Comparison of ENCODE assay signal across 18 cellular contexts in genomic region chrX:8374041-8374825, GRCh38.
"Had no signal": no experiment of that assay in that cellular context is flagged by ENCODE, and none has a peak within 500 bp of the region (broad histone marks: within the 10 kb centered on the region; RNA-seq: fewer than 3 reads in every experiment).

No MANE protein-coding gene starts in this region.

- H3K9me3 ChIP-seq: gastroesophageal sphincter had no signal

- H3K27ac Mint-ChIP-seq: activated CD8-positive, alpha-beta T cell treated with anti-CD3 and anti-CD28 coated beads for 36 hours; activated naive CD4-positive, alpha-beta T cell treated with anti-CD3 and anti-CD28 coated beads, Interleukin-2, amount 50 U/mL, for 24 hours; effector memory CD8-positive, alpha-beta T cell; nephron progenitor cell; progenitor cell of endocrine pancreas; stimulated activated naive CD8-positive, alpha-beta T cell treated with anti-CD3 and anti-CD28 coated beads, Interleukin-15, amount 100 ng/mL, for 72 hours had no signal

- H3K36me3 ChIP-seq: gastroesophageal sphincter, upper lobe of left lung had no signal

- H3K4me1 ChIP-seq: gastroesophageal sphincter, upper lobe of left lung had no signal

- ATAC-seq: activated CD8-positive, alpha-beta T cell treated with anti-CD3 and anti-CD28 coated beads for 36 hours; activated T-cell treated with anti-CD3 and anti-CD28 coated beads, Interleukin-2, amount 50 U/mL, for 4 hours; effector memory CD8-positive, alpha-beta T cell; gastroesophageal sphincter; right cardiac atrium; stimulated activated naive CD8-positive, alpha-beta T cell treated with anti-CD3 and anti-CD28 coated beads, Interleukin-15, amount 100 ng/mL, for 72 hours had no signal

- H3K4me3 Mint-ChIP-seq: activated CD8-positive, alpha-beta T cell treated with anti-CD3 and anti-CD28 coated beads for 36 hours; activated naive CD4-positive, alpha-beta T cell treated with anti-CD3 and anti-CD28 coated beads, Interleukin-2, amount 50 U/mL, for 24 hours; activated T-cell treated with anti-CD3 and anti-CD28 coated beads, Interleukin-2, amount 50 U/mL, for 4 hours; effector memory CD8-positive, alpha-beta T cell; nephron progenitor cell; stimulated activated naive CD8-positive, alpha-beta T cell treated with anti-CD3 and anti-CD28 coated beads, Interleukin-15, amount 100 ng/mL, for 72 hours had no signal

- H3K27ac ChIP-seq: gastroesophageal sphincter, skin epidermis, upper lobe of left lung had no signal

- H3K9me3 Mint-ChIP-seq: activated CD8-positive, alpha-beta T cell treated with anti-CD3 and anti-CD28 coated beads for 36 hours had no signal

- H3K27me3 Mint-ChIP-seq: activated CD8-positive, alpha-beta T cell treated with anti-CD3 and anti-CD28 coated beads for 36 hours; activated naive CD4-positive, alpha-beta T cell treated with anti-CD3 and anti-CD28 coated beads, Interleukin-2, amount 50 U/mL, for 24 hours; effector memory CD8-positive, alpha-beta T cell; progenitor cell of endocrine pancreas; stimulated activated naive CD8-positive, alpha-beta T cell treated with anti-CD3 and anti-CD28 coated beads, Interleukin-15, amount 100 ng/mL, for 72 hours had no signal

- DNase-seq: activated CD4-positive, alpha-beta T cell treated with anti-CD3 and anti-CD28 coated beads for 48 hours; activated CD8-positive, alpha-beta T cell treated with anti-CD3 and anti-CD28 coated beads for 36 hours; activated effector memory CD4-positive, alpha-beta T cell treated with Interleukin-2 at 50 U/mL for 16 hours; activated T-cell treated with anti-CD3 and anti-CD28 coated beads, Interleukin-2, amount 50 U/mL, for 4 hours; amniotic stem cell; dermis blood vessel endothelial cell; effector memory CD8-positive, alpha-beta T cell; islet precursor cell; nephron progenitor cell; occipital lobe; right cardiac atrium; stimulated activated naive CD8-positive, alpha-beta T cell treated with anti-CD3 and anti-CD28 coated beads, Interleukin-15, amount 100 ng/mL, for 72 hours; T-helper 2 cell; upper lobe of left lung had no signal

- H3K27me3 ChIP-seq: gastroesophageal sphincter, upper lobe of left lung had no signal

- H3K4me3 ChIP-seq: gastroesophageal sphincter, skin epidermis, upper lobe of left lung had no signal

- H3K4me1 Mint-ChIP-seq: activated naive CD4-positive, alpha-beta T cell treated with anti-CD3 and anti-CD28 coated beads, Interleukin-2, amount 50 U/mL, for 24 hours; nephron progenitor cell; stimulated activated naive CD8-positive, alpha-beta T cell treated with anti-CD3 and anti-CD28 coated beads, Interleukin-15, amount 100 ng/mL, for 72 hours had no signal

- H3K36me3 Mint-ChIP-seq: activated naive CD4-positive, alpha-beta T cell treated with anti-CD3 and anti-CD28 coated beads, Interleukin-2, amount 50 U/mL, for 24 hours had no signal
